In the genomic region with DNA sequence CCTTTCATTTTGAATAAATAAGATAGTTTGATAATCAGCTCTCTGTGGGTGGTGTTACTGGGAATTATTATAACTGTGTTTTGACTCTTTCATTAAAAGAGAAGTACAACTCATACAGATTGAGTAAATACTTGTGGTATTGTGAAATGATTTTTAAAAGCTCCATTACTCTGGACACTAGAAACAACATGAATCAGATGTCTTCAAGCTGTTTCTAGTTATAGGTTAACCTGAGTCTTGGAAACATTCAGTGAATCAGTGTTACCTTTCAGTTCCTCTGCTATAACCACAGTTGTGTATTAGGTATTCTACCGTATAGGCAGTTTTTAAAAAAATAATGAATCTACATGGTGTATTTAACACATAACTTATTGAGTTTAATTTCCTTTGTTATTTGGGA, we compare ENCODE assay signal across 9 cellular contexts.
DNase-seq lines count a peak whose midpoint lies in the region; ATAC-seq, FAIRE-seq and TF ChIP-seq lines count a peak whose summit lies in the region.
"Had no signal": no experiment of that assay in that cellular context is flagged by ENCODE, and none has a peak within 500 bp of the region (broad histone marks: within the 10 kb centered on the region; RNA-seq: fewer than 3 reads in every experiment).

No MANE protein-coding gene starts in this region.

- peaks cover 10% of the 10 kb centered on the region for H3K9me3 Mint-ChIP-seq in activated naive CD4-positive, alpha-beta T cell treated with anti-CD3 and anti-CD28 coated beads, Interleukin-2, amount 10 ng/mL, durations not matched to agents 7 days and 5 days
- peaks cover 3 to 6% of the 10 kb centered on the region in 2 donors for H3K9me3 Mint-ChIP-seq in stimulated activated naive CD8-positive, alpha-beta T cell treated with anti-CD3 and anti-CD28 coated beads, Interleukin-15, amount 100 ng/mL, for 72 hours

- TF ChIP-seq CTCF in cardiac fibroblast (IDR thresholded peaks at IDR 0.05; ENCODE audit: low read depth, low read length): no peak

- DNase-seq in activated naive CD4-positive, alpha-beta T cell treated with anti-CD3 and anti-CD28 coated beads, Interleukin-2, amount 10 ng/mL, durations not matched to agents 7 days and 5 days: no peak
- DNase-seq in activated naive CD4-positive, alpha-beta T cell (lab: John Stamatoyannopoulos, UW): no peak
- DNase-seq in cardiac fibroblast (ENCODE audit: low read depth in 2 of 2) (peak; percentile 2 to 3), amygdala (lab: John Stamatoyannopoulos, UW) (no peak), H54 (ENCODE audit: insufficient read length, low spot score) (no peak)
- no peak for DNase-seq in stimulated activated naive CD8-positive, alpha-beta T cell treated with anti-CD3 and anti-CD28 coated beads, Interleukin-15, amount 100 ng/mL, for 72 hours
- DNase-seq in activated CD4-positive, alpha-beta T cell treated with anti-CD3 and anti-CD28 coated beads for 48 hours: no peak
- DNase-seq: NCI-H526 had no signal

- H3K27me3 Mint-ChIP-seq in activated naive CD4-positive, alpha-beta T cell treated with anti-CD3 and anti-CD28 coated beads, Interleukin-2, amount 10 ng/mL, durations not matched to agents 7 days and 5 days: no peaks in the 10 kb centered on the region
- H3K27me3 Mint-ChIP-seq in stimulated activated naive CD8-positive, alpha-beta T cell treated with anti-CD3 and anti-CD28 coated beads, Interleukin-15, amount 100 ng/mL, for 72 hours: no peaks in the 10 kb centered on the region

- H3K4me1 Mint-ChIP-seq in activated naive CD4-positive, alpha-beta T cell treated with anti-CD3 and anti-CD28 coated beads, Interleukin-2, amount 10 ng/mL, durations not matched to agents 7 days and 5 days: peaks cover 56% of the 10 kb centered on the region
- H3K4me1 Mint-ChIP-seq in stimulated activated naive CD8-positive, alpha-beta T cell treated with anti-CD3 and anti-CD28 coated beads, Interleukin-15, amount 100 ng/mL, for 72 hours: peaks cover 41% of the 10 kb centered on the region

- CTCF ChIA-PET in activated naive CD4-positive, alpha-beta T cell treated with anti-CD3 and anti-CD28 coated beads, Interleukin-2, amount 10 ng/mL, durations not matched to agents 7 days and 5 days (lab: Charles Lee): no interaction called here

- no peak for FAIRE-seq in H54 (lab: Jason Lieb, UNC)

- H3K4me3 Mint-ChIP-seq in activated naive CD4-positive, alpha-beta T cell treated with anti-CD3 and anti-CD28 coated beads, Interleukin-2, amount 10 ng/mL, durations not matched to agents 7 days and 5 days: peak overlapping the region; percentile 13
- peak overlapping the region; percentile 61 to 84 for H3K4me3 Mint-ChIP-seq in stimulated activated naive CD8-positive, alpha-beta T cell treated with anti-CD3 and anti-CD28 coated beads, Interleukin-15, amount 100 ng/mL, for 72 hours

- peak; percentile 70 for ATAC-seq in HG03139 (IDR thresholded peaks at IDR 0.05; ENCODE audit: unreplicated experiment)
- ATAC-seq in stimulated activated naive CD8-positive, alpha-beta T cell treated with anti-CD3 and anti-CD28 coated beads, Interleukin-15, amount 100 ng/mL, for 72 hours: peak; percentile 80

- peak overlapping the region; percentile 78 for H3K27ac Mint-ChIP-seq in activated naive CD4-positive, alpha-beta T cell treated with anti-CD3 and anti-CD28 coated beads, Interleukin-2, amount 10 ng/mL, durations not matched to agents 7 days and 5 days
- H3K27ac Mint-ChIP-seq in stimulated activated naive CD8-positive, alpha-beta T cell treated with anti-CD3 and anti-CD28 coated beads, Interleukin-15, amount 100 ng/mL, for 72 hours: peak overlapping the region; percentile 92 to 99

- H3K36me3 Mint-ChIP-seq in activated naive CD4-positive, alpha-beta T cell treated with anti-CD3 and anti-CD28 coated beads, Interleukin-2, amount 10 ng/mL, durations not matched to agents 7 days and 5 days: peaks cover 16% of the 10 kb centered on the region

- TF ChIP-seq POLR2A in H54 (IDR thresholded peaks at IDR 0.05; ENCODE audit: low read depth, low read length): no peak

- no peak overlapping the region for H3K4me3 ChIP-seq in cardiac fibroblast (replicated peaks in 1 of 2; ENCODE audit: low read depth in 2 of 2, low read length in 2 of 2)

Comparison
In these comparisons a context has a peak if more than half of its experiments do, and no peak if none do; other contexts are left out.
1. DNase-seq: peak in cardiac fibroblast (2 of 2); none in activated naive CD4-positive, alpha-beta T cell treated with anti-CD3 and anti-CD28 coated beads, Interleukin-2, amount 10 ng/mL, durations not matched to agents 7 days and 5 days (single experiment), activated naive CD4-positive, alpha-beta T cell (0 of 4), stimulated activated naive CD8-positive, alpha-beta T cell treated with anti-CD3 and anti-CD28 coated beads, Interleukin-15, amount 100 ng/mL, for 72 hours (0 of 2), amygdala (0 of 56), activated CD4-positive, alpha-beta T cell treated with anti-CD3 and anti-CD28 coated beads for 48 hours (single experiment) and H54 (single experiment).